Comparison of ENCODE assay signal across 18 cellular contexts in genomic region chr12:103969391-103969790, GRCh38. TPM values are rescaled to one million over a fixed set of nuclear protein-coding genes. Genes with fewer than 3 reads are reported as not detected.
DNase-seq lines count a peak whose midpoint lies in the region; ATAC-seq, FAIRE-seq and TF ChIP-seq lines count a peak whose summit lies in the region.
"Had no signal": no experiment of that assay in that cellular context is flagged by ENCODE, and none has a peak within 500 bp of the region (broad histone marks: within the 10 kb centered on the region; RNA-seq: fewer than 3 reads in every experiment).

No MANE protein-coding gene starts in this region.

- no peaks in the 10 kb centered on the region for H3F3A ChIP-seq in Loucy (ENCODE audit: low read depth)

- FAIRE-seq in GM12878 (lab: Jason Lieb, UNC): no peak
- FAIRE-seq: endometrium had no signal

- 55% methylated on average over 2 of the region's 2 CpGs for WGBS in GM12878 (ENCODE audit: insufficient coverage, insufficient replicate concordance, low lambda C conversion rate, missing lambda C conversion rate)

- H3K9me3 ChIP-seq in CD4-positive, alpha-beta T cell (ENCODE audit: control insufficient read depth, low read length): no peaks in the 10 kb centered on the region
- H3K9me3 ChIP-seq in Loucy (ENCODE audit: insufficient read depth, low read depth, low read length) (no peaks in the 10 kb centered on the region), GM12878 (replicated peaks; ENCODE audit: control insufficient read depth, insufficient read depth, low read length) (no peaks in the 10 kb centered on the region)
- H3K9me3 ChIP-seq: heart left ventricle had no signal

- TF ChIP-seq POLR2A in GM12878 (IDR thresholded peaks at IDR 0.05; ENCODE audit: low read depth, low read length): no peak

- H4K20me1 ChIP-seq in Loucy (ENCODE audit: insufficient read depth, low read length, poor library complexity, severe bottlenecking) (peaks cover 70% of the 10 kb centered on the region), GM12878 (ENCODE audit: control insufficient read depth, insufficient read depth) (no peaks in the 10 kb centered on the region)

- H3K4me1 ChIP-seq in Loucy (ENCODE audit: insufficient read depth, low read length, poor library complexity, severe bottlenecking) (peaks cover 37% of the 10 kb centered on the region), GM12878 (ENCODE audit: control insufficient read depth, insufficient read depth, low read length) (peaks cover 10% of the 10 kb centered on the region)

- intact Hi-C loops in CD4-positive, alpha-beta T cell (cut with DNase I, micrococcal nuclease): loop anchor here (5.0 to 10.0 kb wide), 5 partner anchors 93 to 1265 kb away; partner anchors contain the start of genes HCFC2 (in 2 of the 2), APPL2 (in 1 of the 2) and NT5DC3 (in 1 of the 2)
- intact Hi-C loops in GM12878 (cut with micrococcal nuclease; ENCODE audit: unreplicated experiment): loop anchor here (5.0 to 10.0 kb wide), 3 partner anchors 87 to 315 kb away; no protein-coding TSS in a partner anchor

- DNase-seq in CD4-positive, alpha-beta T cell: no peak
- DNase-seq in GM12878 (ENCODE audit: low read depth, low spot score) (no peak), mesothelial cell of epicardium (ENCODE audit: low spot score in 2 of 2, unreplicated experiment in 2 of 2) (no peak), DMS114 treated with DMSO at 0.1 percent for 48 hours (lab: John Stamatoyannopoulos, UW; ENCODE audit: unreplicated experiment) (no peak), cortex of kidney (lab: John Stamatoyannopoulos, UW) (no peak), NCI-H1417 treated with DMSO at 0.1 percent for 48 hours (lab: John Stamatoyannopoulos, UW) (no peak)
- no peak for DNase-seq in stimulated activated CD4-positive, alpha-beta T cell treated with anti-CD3 and anti-CD28 coated beads, Interleukin-1b, Interleukin-23, amount 100 ng/mL, for 48 hours
- DNase-seq: activated B cell treated with CpG ODN at 0.5 μM for 24 hours; CD4-positive, alpha-beta memory T cell; GF-D8; heart left ventricle; left colon; naive thymus-derived CD8-positive, alpha-beta T cell; stimulated activated CD4-positive, alpha-beta T cell treated with anti-CD3 and anti-CD28 coated beads, Interleukin-4, amount 100 ng/mL, for 24 hours; stimulated activated naive B cell treated with anti-CD40 and anti-IgM and Interleukin-4, amounts not matched to agents 10 μg/mL and 1 μg/mL and 100 μg/mL, for 72 hours had no signal

- H3K4me2 ChIP-seq in Loucy (ENCODE audit: low read depth, low read length, poor library complexity, severe bottlenecking) (peak overlapping the region; percentile 89), GM12878 (ENCODE audit: control insufficient read depth, insufficient read depth) (peak overlapping the region; percentile 40)

- peak overlapping the region; percentile 50 for H3K4me3 Mint-ChIP-seq in CD4-positive, alpha-beta T cell
- no peak overlapping the region for H3K4me3 Mint-ChIP-seq in mesothelial cell of epicardium
- H3K4me3 Mint-ChIP-seq: activated B cell treated with CpG ODN at 0.5 μM for 24 hours; stimulated activated naive B cell treated with anti-CD40 and anti-IgM and Interleukin-4, amounts not matched to agents 10 μg/mL and 1 μg/mL and 100 μg/mL, for 72 hours had no signal

- CTCF ChIA-PET in CD4-positive, alpha-beta T cell (lab: Charles Lee): interaction anchor here (1.4 kb wide), 1 partner anchor 140 kb away, joined by 4 read pairs; no protein-coding TSS in a partner anchor
- CTCF ChIA-PET in GM12878 (lab: Yijun Ruan, JAX): interaction anchor here (1.1 to 1.5 kb wide), 3 partner anchors 85 to 139 kb away, joined by 3 to 7 read pairs (median 5); no protein-coding TSS in a partner anchor

- H3K4me1 Mint-ChIP-seq in CD4-positive, alpha-beta T cell (ENCODE audit: low read depth): peaks cover 72% of the 10 kb centered on the region
- peaks cover 38% of the 10 kb centered on the region for H3K4me1 Mint-ChIP-seq in mesothelial cell of epicardium

- peaks cover 64% of the 10 kb centered on the region for H3K36me3 Mint-ChIP-seq in CD4-positive, alpha-beta T cell (ENCODE audit: low read depth)
- peaks cover 2% of the 10 kb centered on the region for H3K36me3 Mint-ChIP-seq in mesothelial cell of epicardium

- TF ChIP-seq RAD21 in GM12878 (IDR thresholded peaks at IDR 0.05; ENCODE audit: insufficient read depth, low read depth, low read length): no peak

- H3K9me3 Mint-ChIP-seq in CD4-positive, alpha-beta T cell: no peaks in the 10 kb centered on the region
- H3K9me3 Mint-ChIP-seq in mesothelial cell of epicardium: no peaks in the 10 kb centered on the region
- H3K9me3 Mint-ChIP-seq: activated B cell treated with CpG ODN at 0.5 μM for 24 hours; CD4-positive, alpha-beta memory T cell; naive thymus-derived CD8-positive, alpha-beta T cell; stimulated activated naive B cell treated with anti-CD40 and anti-IgM and Interleukin-4, amounts not matched to agents 10 μg/mL and 1 μg/mL and 100 μg/mL, for 72 hours had no signal

- ATAC-seq in CD4-positive, alpha-beta T cell (ENCODE audit: poor library complexity): no peak
- no peak for ATAC-seq in GM12878
- ATAC-seq: heart left ventricle; left colon; naive thymus-derived CD8-positive, alpha-beta T cell; stimulated activated naive B cell treated with anti-CD40 and anti-IgM and Interleukin-4, amounts not matched to agents 10 μg/mL and 1 μg/mL and 100 μg/mL, for 72 hours had no signal

- H2AFZ ChIP-seq in Loucy (ENCODE audit: low read length) (no peak overlapping the region), GM12878 (ENCODE audit: control insufficient read depth, low read depth, low read length) (no peak overlapping the region)

- H3K27me3 Mint-ChIP-seq in CD4-positive, alpha-beta T cell: no peaks in the 10 kb centered on the region
- H3K27me3 Mint-ChIP-seq in mesothelial cell of epicardium (ENCODE audit: low read depth): no peaks in the 10 kb centered on the region
- H3K27me3 Mint-ChIP-seq: activated B cell treated with CpG ODN at 0.5 μM for 24 hours; CD4-positive, alpha-beta memory T cell; naive thymus-derived CD8-positive, alpha-beta T cell; stimulated activated naive B cell treated with anti-CD40 and anti-IgM and Interleukin-4, amounts not matched to agents 10 μg/mL and 1 μg/mL and 100 μg/mL, for 72 hours had no signal

- no peak for TF ChIP-seq EP300 in GM12878 (IDR thresholded peaks at IDR 0.05; ENCODE audit: borderline replicate concordance in 1 of 2, control insufficient read depth in 1 of 2, low read depth in 2 of 2, low read length in 2 of 2)

- H3K4me3 ChIP-seq in Loucy (ENCODE audit: low read length, poor library complexity, severe bottlenecking) (peak overlapping the region; percentile 60), GM12878 (0 out of 2 replicates have a peak overlapping the region, but pooled peaks have one; percentile 34)
- H3K4me3 ChIP-seq: heart left ventricle had no signal

- H3K9ac ChIP-seq in Loucy (ENCODE audit: low read depth, low read length, poor library complexity, severe bottlenecking): peak overlapping the region; percentile 43
- H3K9ac ChIP-seq in GM12878 (ENCODE audit: control insufficient read depth, insufficient read depth, low read length): no peak overlapping the region; the same call in 1 of the 2 replicates

- no TSS peak for BruUV-seq in GM12878 (replicated peaks; lab: Mats Ljungman, UMichigan)

- POLR2A ChIA-PET in CD4-positive, alpha-beta T cell (lab: Charles Lee): interaction anchor here (0.7 kb wide), 1 partner anchor 39 kb away, joined by 3 read pairs; the partner anchor contains the start of gene HSP90B1
- POLR2A ChIA-PET in GM12878 (lab: Charles Lee): interaction anchor here (1.6 to 2.5 kb wide), 2 partner anchors 34 to 45 kb away, joined by 6 read pairs; no protein-coding TSS in a partner anchor

- no peaks in the 10 kb centered on the region for H3K27me3 ChIP-seq in CD4-positive, alpha-beta T cell (ENCODE audit: control insufficient read depth, insufficient read depth, low read length)
- peaks cover 4% of the 10 kb centered on the region for H3K27me3 ChIP-seq in Loucy (ENCODE audit: insufficient read depth, low read length, poor library complexity, severe bottlenecking)
- no peaks in the 10 kb centered on the region for H3K27me3 ChIP-seq in GM12878 (replicated peaks in 1 of 2; ENCODE audit: control insufficient read depth in 2 of 2, insufficient read depth in 2 of 2, low read length in 1 of 2)
- H3K27me3 ChIP-seq: heart left ventricle had no signal

- H3K27ac Mint-ChIP-seq in CD4-positive, alpha-beta T cell: peak overlapping the region; percentile 12
- H3K27ac Mint-ChIP-seq in mesothelial cell of epicardium: peak overlapping the region; percentile 85
- H3K27ac Mint-ChIP-seq: activated B cell treated with CpG ODN at 0.5 μM for 24 hours; stimulated activated naive B cell treated with anti-CD40 and anti-IgM and Interleukin-4, amounts not matched to agents 10 μg/mL and 1 μg/mL and 100 μg/mL, for 72 hours had no signal

- H3K36me3 ChIP-seq in Loucy (ENCODE audit: insufficient read depth, low read length) (no peaks in the 10 kb centered on the region), GM12878 (ENCODE audit: control insufficient read depth in 2 of 2, insufficient read depth in 2 of 2, low read length in 1 of 2) (peaks cover 0 to 14% of the 10 kb centered on the region in 2 experiments; a peak in 2 of 4 replicates)

- SMC1A ChIA-PET in GM12878 (lab: Charles Lee; ENCODE audit: uncharacterized antibody, unreplicated experiment): interaction anchor here (0.9 to 6.6 kb wide), 7 partner anchors 15 to 95 kb away, joined by 3 to 67 read pairs (median 3); partner anchors contain the start of genes HCFC2 and HSP90B1

- in situ Hi-C loops in GM12878 (cut with MboI): no loop called here

- H3K79me2 ChIP-seq in Loucy (ENCODE audit: insufficient read depth, low read length) (peaks cover 92% of the 10 kb centered on the region), GM12878 (ENCODE audit: control insufficient read depth, insufficient read depth, low read length) (peaks cover 92% of the 10 kb centered on the region)

- RAD21 ChIA-PET in GM12878 (lab: Charles Lee; ENCODE audit: unreplicated experiment): interaction anchor here (0.8 to 1.4 kb wide), 3 partner anchors 15 to 67 kb away, joined by 3 to 4 read pairs (median 3); no protein-coding TSS in a partner anchor

- no peak overlapping the region for H3K27ac ChIP-seq in CD4-positive, alpha-beta T cell (ENCODE audit: low read depth, low read length)
- no peak overlapping the region for H3K27ac ChIP-seq in GM12878 (ENCODE audit: control insufficient read depth, insufficient read depth)
- H3K27ac ChIP-seq: heart left ventricle, HL-60 had no signal

- H3K9me2 ChIP-seq in Loucy (replicated peaks; ENCODE audit: low read depth, low read length): no peaks in the 10 kb centered on the region

- TF ChIP-seq CTCF in CD4-positive, alpha-beta T cell (IDR thresholded peaks at IDR 0.05): no peak
- no peak for TF ChIP-seq CTCF in Loucy (conservative IDR thresholded peaks at IDR 0.05; ENCODE audit: low read length)
- TF ChIP-seq CTCF in GM12878 (IDR thresholded peaks at IDR 0.05 in 2 of 3, conservative IDR thresholded peaks at IDR 0.05 in 1 of 3; ENCODE audit: control insufficient read depth in 2 of 3, extremely low read depth in 1 of 3, insufficient read depth in 1 of 3, low read depth in 3 of 3, low read length in 3 of 3): no peak
- TF ChIP-seq CTCF in mesothelial cell of epicardium (IDR thresholded peaks at IDR 0.05; ENCODE audit: unreplicated experiment): no peak

RNA-seq across cellular contexts. Expression of gene TDG, which starts 3.7 kb away (rescaled TPM):
- total RNA-seq in CD4-positive, alpha-beta T cell: 10 to 100 TPM; 27.5 to 29.6 TPM
- total RNA-seq in GM12878 (2013; cell fraction: nucleolus; rRNA removed): 63.4 and 64.9 TPM in 2 replicates
- total RNA-seq in GM12878 (2014; rRNA removed) (47.5 and 57.8 TPM in 2 replicates), GM12878 (2014; rRNA removed; fragmentation: Illumina TruSeq; extraction: Trizol) (53.7 and 56.3 TPM in 2 replicates), GM12878 (2021) (46.7 and 51.9 TPM in 2 replicates), mesothelial cell of epicardium (46.2 to 48.5 TPM (median 48.2 TPM) in 3 replicates)
- polyA plus RNA-seq in GM12878 (2011; ENCODE audit: low read depth): 15.8 TPM
- polyA plus RNA-seq in GM12878 (2011; rRNA removed) (47.5 and 72.3 TPM in 2 replicates), GM12878 (2014; fragmentation: Illumina TruSeq; extraction: Trizol) (63.6 and 70.5 TPM in 2 replicates), GM12878 (2014; fragmentation: Nextera tagmentation; extraction: Ambion mirVana) (10 to 100 TPM; 29.7 to 33.7 TPM), GM12878 (2014; rRNA removed) (44.0 and 50.5 TPM in 2 replicates), GM12878 (2016; fragmentation: Nextera tagmentation; extraction: Ambion mirVana) (10 to 100 TPM; 63.2 to 68.8 TPM)
- 17.1 and 17.3 TPM in 2 replicates for polyA plus RNA-seq in GM12878 (2011; cell fraction: cytosol; rRNA removed)
- 58.2 and 62.0 TPM in 2 replicates for polyA plus RNA-seq in GM12878 (2011; cell fraction: nucleus; rRNA removed)
- polyA plus RNA-seq in GM12878 (2012): 24.3 and 25.7 TPM in 2 replicates
- 21.7 and 30.6 TPM in 2 replicates for polyA minus RNA-seq in GM12878 (2011; rRNA and poly(A)+ RNA removed)
- polyA minus RNA-seq in GM12878 (2011; cell fraction: cytosol; rRNA and poly(A)+ RNA removed): 14.6 and 15.5 TPM in 2 replicates
- 17.8 and 21.0 TPM in 2 replicates for polyA minus RNA-seq in GM12878 (2011; cell fraction: nucleus; rRNA and poly(A)+ RNA removed)

RNA-seq across cellular contexts. Expression of gene HSP90B1, which starts 39.2 kb away (rescaled TPM):
- 100 to 1,000 TPM; 201 to 212 TPM for total RNA-seq in CD4-positive, alpha-beta T cell
- 492 and 493 TPM in 2 replicates for total RNA-seq in GM12878 (2013; cell fraction: nucleolus; rRNA removed)
- 298 and 306 TPM in 2 replicates for total RNA-seq in GM12878 (2014; rRNA removed)
- 644 and 702 TPM in 2 replicates for total RNA-seq in GM12878 (2014; rRNA removed; fragmentation: Illumina TruSeq; extraction: Trizol)
- 511 and 557 TPM in 2 replicates for total RNA-seq in GM12878 (2021)
- 428 TPM for polyA plus RNA-seq in GM12878 (2011; ENCODE audit: low read depth)
- 443 and 639 TPM in 2 replicates for polyA plus RNA-seq in GM12878 (2011; rRNA removed)
- 135 and 136 TPM in 2 replicates for polyA plus RNA-seq in GM12878 (2011; cell fraction: cytosol; rRNA removed)
- polyA plus RNA-seq in GM12878 (2011; cell fraction: nucleus; rRNA removed): 477 and 595 TPM in 2 replicates
- polyA plus RNA-seq in GM12878 (2012): 568 and 601 TPM in 2 replicates
- 715 and 780 TPM in 2 replicates for polyA plus RNA-seq in GM12878 (2014; fragmentation: Illumina TruSeq; extraction: Trizol)
- polyA plus RNA-seq in GM12878 (2014; fragmentation: Nextera tagmentation; extraction: Ambion mirVana): 100 to 1,000 TPM; 254 to 414 TPM
- polyA plus RNA-seq in GM12878 (2014; rRNA removed): 495 and 564 TPM in 2 replicates
- polyA plus RNA-seq in GM12878 (2016; fragmentation: Nextera tagmentation; extraction: Ambion mirVana): 100 to 1,000 TPM; 936 to 968 TPM
- polyA minus RNA-seq in GM12878 (2011; rRNA and poly(A)+ RNA removed): 148 and 211 TPM in 2 replicates
- polyA minus RNA-seq in GM12878 (2011; cell fraction: cytosol; rRNA and poly(A)+ RNA removed): 90.8 and 99.4 TPM in 2 replicates
- 145 and 205 TPM in 2 replicates for polyA minus RNA-seq in GM12878 (2011; cell fraction: nucleus; rRNA and poly(A)+ RNA removed)
- total RNA-seq in mesothelial cell of epicardium: 765 to 795 TPM (median 788 TPM) in 3 replicates
